In the genomic region with DNA sequence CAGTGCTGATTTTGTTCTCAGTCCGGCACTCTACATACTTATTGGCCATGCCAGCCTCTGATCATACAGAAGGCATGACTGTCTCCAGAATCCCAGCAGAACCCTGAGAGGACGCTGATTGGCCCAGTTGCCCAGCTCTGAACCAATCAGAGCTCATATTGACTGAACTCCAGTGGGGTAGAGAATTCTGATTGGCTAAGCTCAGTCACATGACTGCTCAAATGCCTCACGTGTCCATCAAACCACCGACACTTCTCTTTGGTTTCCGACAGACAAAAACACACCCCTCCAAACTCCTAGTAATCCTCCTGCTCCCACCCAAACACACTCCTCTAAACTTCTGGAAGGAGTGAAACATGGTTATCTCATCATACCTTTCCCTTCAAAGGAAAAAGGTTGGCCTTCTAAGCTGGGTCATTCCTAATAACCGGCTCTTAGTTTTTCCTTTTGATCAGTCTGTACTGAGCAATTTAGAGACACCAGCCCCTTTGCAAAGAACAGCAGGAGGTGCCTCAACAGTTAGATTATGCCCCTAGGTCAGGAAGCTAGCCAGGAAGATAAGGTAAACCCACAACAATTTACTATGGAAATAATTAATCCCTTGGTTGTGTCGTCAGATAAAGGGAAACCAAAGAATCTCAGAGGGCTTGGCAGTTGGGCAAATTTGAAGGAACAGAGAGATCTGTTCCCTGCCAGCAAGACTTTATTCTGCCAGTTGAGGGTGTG, we compare ENCODE assay signal across 1 cellular context.
TF ChIP-seq lines count a peak whose summit lies in the region.

No MANE protein-coding gene starts in this region.

TF ChIP-seq in WTC11, 78 proteins besides CTCF, POLR2A, EP300 and RAD21 (continued from another document):
- TF ChIP-seq HMGXB4 (CRISPR knock-in tag; IDR thresholded peaks at IDR 0.05) (no peak), ZNF423 (CRISPR knock-in tag; IDR thresholded peaks at IDR 0.05) (no peak), RELA (CRISPR knock-in tag; IDR thresholded peaks at IDR 0.05; ENCODE audit: borderline replicate concordance) (no peak), GABPB1 (CRISPR knock-in tag; IDR thresholded peaks at IDR 0.05) (no peak), NFYB (CRISPR knock-in tag; conservative IDR thresholded peaks at IDR 0.05; ENCODE audit: low read depth) (0 out of 2 replicates have a peak, but pooled peaks have one; percentile 27), SOX15 (CRISPR knock-in tag; IDR thresholded peaks at IDR 0.05) (no peak), GTF2I (CRISPR knock-in tag; conservative IDR thresholded peaks at IDR 0.05) (no peak), ZSCAN18 (CRISPR knock-in tag; IDR thresholded peaks at IDR 0.05) (no peak), GRHL2 (CRISPR knock-in tag; IDR thresholded peaks at IDR 0.05; ENCODE audit: insufficient replicate concordance, severe bottlenecking) (no peak), NR3C1 (CRISPR knock-in tag; conservative IDR thresholded peaks at IDR 0.05; ENCODE audit: low read depth) (no peak), IRF2 (CRISPR knock-in tag; IDR thresholded peaks at IDR 0.05; ENCODE audit: borderline replicate concordance, low read depth) (no peak), NR1H2 (CRISPR knock-in tag; IDR thresholded peaks at IDR 0.05) (no peak), ETV6 (CRISPR knock-in tag; IDR thresholded peaks at IDR 0.05) (no peak), SMAD3 (CRISPR knock-in tag; IDR thresholded peaks at IDR 0.05; ENCODE audit: borderline replicate concordance) (no peak), USF1 (CRISPR knock-in tag; IDR thresholded peaks at IDR 0.05) (0 out of 2 replicates have a peak, but pooled peaks have one; percentile 29)
- TF ChIP-seq, protein P1, sequence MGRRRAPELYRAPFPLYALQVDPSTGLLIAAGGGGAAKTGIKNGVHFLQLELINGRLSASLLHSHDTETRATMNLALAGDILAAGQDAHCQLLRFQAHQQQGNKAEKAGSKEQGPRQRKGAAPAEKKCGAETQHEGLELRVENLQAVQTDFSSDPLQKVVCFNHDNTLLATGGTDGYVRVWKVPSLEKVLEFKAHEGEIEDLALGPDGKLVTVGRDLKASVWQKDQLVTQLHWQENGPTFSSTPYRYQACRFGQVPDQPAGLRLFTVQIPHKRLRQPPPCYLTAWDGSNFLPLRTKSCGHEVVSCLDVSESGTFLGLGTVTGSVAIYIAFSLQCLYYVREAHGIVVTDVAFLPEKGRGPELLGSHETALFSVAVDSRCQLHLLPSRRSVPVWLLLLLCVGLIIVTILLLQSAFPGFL (CRISPR knock-in tag; IDR thresholded peaks at IDR 0.05; ENCODE audit: borderline replicate concordance), result no peak
- TF ChIP-seq, protein P2, sequence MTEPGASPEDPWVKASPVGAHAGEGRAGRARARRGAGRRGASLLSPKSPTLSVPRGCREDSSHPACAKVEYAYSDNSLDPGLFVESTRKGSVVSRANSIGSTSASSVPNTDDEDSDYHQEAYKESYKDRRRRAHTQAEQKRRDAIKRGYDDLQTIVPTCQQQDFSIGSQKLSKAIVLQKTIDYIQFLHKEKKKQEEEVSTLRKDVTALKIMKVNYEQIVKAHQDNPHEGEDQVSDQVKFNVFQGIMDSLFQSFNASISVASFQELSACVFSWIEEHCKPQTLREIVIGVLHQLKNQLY (CRISPR knock-in tag; IDR thresholded peaks at IDR 0.05), result no peak
